1 cellular context compared by ENCODE assay signal in the genomic region with DNA sequence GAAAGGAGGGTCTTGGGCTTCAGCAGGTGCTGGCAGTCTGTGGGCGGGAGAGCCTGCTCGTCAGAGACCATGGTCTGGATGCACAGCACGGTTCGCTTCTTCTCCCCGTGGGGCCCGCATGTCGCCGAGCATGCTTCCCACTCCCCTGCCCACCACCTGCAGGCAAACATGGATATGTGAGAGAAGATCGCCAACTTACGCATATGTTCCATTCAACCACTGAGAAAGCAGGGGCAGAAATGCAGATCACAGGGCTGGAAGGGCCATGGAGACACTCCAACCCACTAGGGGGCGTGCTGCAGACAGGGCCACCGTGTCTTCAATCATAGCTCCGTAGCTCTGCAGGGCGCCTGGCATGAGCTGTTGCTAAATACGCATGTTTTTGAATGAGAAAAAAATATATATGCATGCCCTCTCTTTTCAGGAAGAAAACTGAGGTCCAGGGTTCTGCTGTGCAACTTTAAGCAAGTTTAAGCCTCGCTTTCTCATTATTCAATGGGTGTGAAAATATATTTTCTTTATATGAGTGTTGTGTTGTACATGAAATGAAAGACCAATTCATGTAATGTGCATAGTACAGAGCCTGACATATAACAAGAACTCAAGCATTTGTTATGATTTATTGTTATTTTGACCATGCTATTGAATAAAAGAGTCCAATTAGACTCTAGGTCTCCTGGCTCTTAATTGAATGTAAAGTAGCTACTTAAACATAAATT.
A peak's percentile ranks its signal among the peaks of the same experiment; 100 is the strongest.
TF ChIP-seq lines count a peak whose summit lies in the region.

No MANE protein-coding gene starts in this region.

TF ChIP-seq in HepG2, 621 proteins besides CTCF, POLR2A, EP300 and RAD21 (continued from another document):
- TF ChIP-seq, protein P1, sequence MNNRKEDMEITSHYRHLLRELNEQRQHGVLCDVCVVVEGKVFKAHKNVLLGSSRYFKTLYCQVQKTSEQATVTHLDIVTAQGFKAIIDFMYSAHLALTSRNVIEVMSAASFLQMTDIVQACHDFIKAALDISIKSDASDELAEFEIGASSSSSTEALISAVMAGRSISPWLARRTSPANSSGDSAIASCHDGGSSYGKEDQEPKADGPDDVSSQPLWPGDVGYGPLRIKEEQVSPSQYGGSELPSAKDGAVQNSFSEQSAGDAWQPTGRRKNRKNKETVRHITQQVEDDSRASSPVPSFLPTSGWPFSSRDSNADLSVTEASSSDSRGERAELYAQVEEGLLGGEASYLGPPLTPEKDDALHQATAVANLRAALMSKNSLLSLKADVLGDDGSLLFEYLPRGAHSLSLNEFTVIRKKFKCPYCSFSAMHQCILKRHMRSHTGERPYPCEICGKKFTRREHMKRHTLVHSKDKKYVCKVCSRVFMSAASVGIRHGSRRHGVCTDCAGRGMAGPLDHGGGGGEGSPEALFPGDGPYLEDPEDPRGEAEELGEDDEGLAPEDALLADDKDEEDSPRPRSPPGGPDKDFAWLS (CRISPR knock-in tag; IDR thresholded peaks at IDR 0.05; ENCODE audit: borderline replicate concordance), result no peak
- peak; percentile 60 for TF ChIP-seq STAG1 (CRISPR knock-in tag; IDR thresholded peaks at IDR 0.05)
- no peak for TF ChIP-seq RCOR2 (CRISPR knock-in tag; IDR thresholded peaks at IDR 0.05)
- no peak for TF ChIP-seq AGO2 (optimal IDR thresholded peaks at IDR 0.05; ENCODE audit: low read depth, low read length)
